Comparison of ENCODE assay signal across 21 cellular contexts in genomic region chr3:14278799-14279705, GRCh38.
DNase-seq lines count a peak whose midpoint lies in the region; ATAC-seq, FAIRE-seq and TF ChIP-seq lines count a peak whose summit lies in the region.
"Had no signal": no experiment of that assay in that cellular context is flagged by ENCODE, and none has a peak within 500 bp of the region (broad histone marks: within the 10 kb centered on the region; RNA-seq: fewer than 3 reads in every experiment).

No MANE protein-coding gene starts in this region.

- H4K20me1 ChIP-seq in HepG2 (ENCODE audit: insufficient read depth, low read length), result no peaks in the 10 kb centered on the region

- CTCF ChIA-PET in HepG2 (lab: Yijun Ruan, JAX; ENCODE audit: low intra/inter-chr PET ratio, low total read pairs), result no interaction called here

- H3K4me1 ChIP-seq in HepG2 (ENCODE audit: insufficient read depth, low read length), result no peaks in the 10 kb centered on the region
- no peaks in the 10 kb centered on the region for H3K4me1 ChIP-seq in right lobe of liver
- H3K4me1 ChIP-seq: prostate gland, vagina had no signal

- H3K27ac Mint-ChIP-seq in natural killer cell, result no peak overlapping the region
- H3K27ac Mint-ChIP-seq: activated CD4-positive, alpha-beta T cell treated with anti-CD3 and anti-CD28 coated beads, Interleukin-2, amount 10 ng/mL, durations not matched to agents 24 days and 14 days; activated naive CD8-positive, alpha-beta T cell; T-helper 2 cell treated with Interferon-gamma antibody and Interleukin-4, amounts not matched to agents 5 μg/mL and 100 μg/mL, for 36 hours had no signal

- intact Hi-C loops in HepG2 (cut with micrococcal nuclease; ENCODE audit: unreplicated experiment) (no loop called here), right lobe of liver (cut with DNase I) (no loop called here), natural killer cell (cut with micrococcal nuclease) (no loop called here)

- H3K27ac ChIP-seq in HepG2 (ENCODE audit: extremely low read length, insufficient read depth, low read length), result no peak overlapping the region
- no peak overlapping the region for H3K27ac ChIP-seq in right lobe of liver
- H3K27ac ChIP-seq: prostate gland, vagina had no signal

- H3K79me2 ChIP-seq in HepG2 (ENCODE audit: insufficient read depth, low read length), result no peaks in the 10 kb centered on the region

- no peak overlapping the region for H3K4me3 Mint-ChIP-seq in natural killer cell
- H3K4me3 Mint-ChIP-seq: activated CD4-positive, alpha-beta T cell treated with anti-CD3 and anti-CD28 coated beads, Interleukin-2, amount 10 ng/mL, durations not matched to agents 24 days and 14 days; activated naive CD8-positive, alpha-beta T cell; stimulated activated naive CD8-positive, alpha-beta T cell treated with anti-CD3 and anti-CD28 coated beads, Interleukin-15, amount 100 ng/mL, for 72 hours; T-helper 2 cell treated with Interferon-gamma antibody and Interleukin-4, amounts not matched to agents 5 μg/mL and 100 μg/mL, for 36 hours had no signal

- H3K9ac ChIP-seq in HepG2 (ENCODE audit: insufficient read depth, low read depth, low read length), result no peak overlapping the region

- no peak for DNase-seq in HepG2 (ENCODE audit: low spot score)
- DNase-seq in right lobe of liver, result no peak
- peak; percentile 19 for DNase-seq in OCI-M1 (lab: John Stamatoyannopoulos, UW)
- DNase-seq in fibroblast of the aortic adventitia (ENCODE audit: low read depth), result peak; percentile 25
- DNase-seq in SHP77 (lab: John Stamatoyannopoulos, UW), result no peak
- DNase-seq in natural killer cell, result no peak
- DNase-seq in NCI-H2081 treated with DMSO at 0.1 percent for 48 hours (lab: John Stamatoyannopoulos, UW), result no peak
- DNase-seq: activated CD4-positive, alpha-beta T cell treated with anti-CD3 and anti-CD28 coated beads, Interleukin-2, amount 10 ng/mL, durations not matched to agents 24 days and 14 days; activated T-cell treated with anti-CD3 and anti-CD28 coated beads for 4 hours; COR-L47; effector CD4-positive, alpha-beta T cell; naive B cell; NCI-H187; Right ventricle myocardium superior; stimulated activated CD4-positive, alpha-beta T cell treated with anti-CD3 and anti-CD28 coated beads, Interleukin-15, amount 100 ng/mL, for 24 hours; stimulated activated naive CD8-positive, alpha-beta T cell treated with anti-CD3 and anti-CD28 coated beads, Interleukin-15, amount 100 ng/mL, for 72 hours had no signal

- no peaks in the 10 kb centered on the region for H3K36me3 ChIP-seq in HepG2 (replicated peaks in 1 of 2; ENCODE audit: control insufficient read depth in 1 of 2, insufficient read depth in 2 of 2, low read length in 2 of 2)
- no peaks in the 10 kb centered on the region for H3K36me3 ChIP-seq in right lobe of liver
- H3K36me3 ChIP-seq: prostate gland, vagina had no signal

- BruUV-seq in HepG2 (replicated peaks; lab: Mats Ljungman, UMichigan), result no TSS peak

- H3K36me3 Mint-ChIP-seq in natural killer cell, result no peaks in the 10 kb centered on the region
- H3K36me3 Mint-ChIP-seq: activated naive CD8-positive, alpha-beta T cell; naive B cell had no signal

- no peak overlapping the region for H2AFZ ChIP-seq in HepG2 (ENCODE audit: low read length)

- peaks cover 2 to 12% of the 10 kb centered on the region in 2 experiments; a peak in 3 of 5 replicates for H3K27me3 ChIP-seq in HepG2 (ENCODE audit: control insufficient read depth in 1 of 2, insufficient read depth in 2 of 2, low read length in 2 of 2)
- no peaks in the 10 kb centered on the region for H3K27me3 ChIP-seq in right lobe of liver
- H3K27me3 ChIP-seq: vagina had no signal

- no peak overlapping the region for H3K4me2 ChIP-seq in HepG2 (ENCODE audit: low read depth, low read length)

- H3K9me3 ChIP-seq in HepG2 (ENCODE audit: low read length) (no peaks in the 10 kb centered on the region), right lobe of liver (no peaks in the 10 kb centered on the region)
- H3K9me3 ChIP-seq: prostate gland, vagina had no signal

- no peaks in the 10 kb centered on the region for H3K27me3 Mint-ChIP-seq in natural killer cell (ENCODE audit: low read depth in 2 of 2)
- H3K27me3 Mint-ChIP-seq: stimulated activated naive CD8-positive, alpha-beta T cell treated with anti-CD3 and anti-CD28 coated beads, Interleukin-15, amount 100 ng/mL, for 72 hours had no signal

- FAIRE-seq in HepG2 (lab: Jason Lieb, UNC), result no peak

- no peak for TF ChIP-seq RAD21 in HepG2 (CRISPR knock-in tag; IDR thresholded peaks at IDR 0.05)

- H3K4me3 ChIP-seq in HepG2 (replicated peaks in 1 of 3; ENCODE audit: insufficient read depth in 1 of 3, low read depth in 2 of 3, low read length in 3 of 3) (no peak overlapping the region), right lobe of liver (no peak overlapping the region), fibroblast of the aortic adventitia (ENCODE audit: low read depth, low read length) (no peak overlapping the region)
- H3K4me3 ChIP-seq: prostate gland, vagina had no signal

- POLR2A ChIA-PET in HepG2 (lab: Yijun Ruan, JAX), result no interaction called here

- TF ChIP-seq EP300 in HepG2 (IDR thresholded peaks at IDR 0.05; ENCODE audit: low read depth in 2 of 2, low read length in 2 of 2) (no peak), HepG2 (CRISPR knock-in tag; IDR thresholded peaks at IDR 0.05; ENCODE audit: borderline replicate concordance) (no peak)

- ATAC-seq in HepG2 (no peak; the same call in 2 of the 3 replicates), right lobe of liver (no peak), natural killer cell (no peak), GM18505 (IDR thresholded peaks at IDR 0.05; ENCODE audit: unreplicated experiment) (no peak)
- ATAC-seq: stimulated activated naive CD8-positive, alpha-beta T cell treated with anti-CD3 and anti-CD28 coated beads, Interleukin-15, amount 100 ng/mL, for 72 hours had no signal

- no peaks in the 10 kb centered on the region for H3K4me1 Mint-ChIP-seq in natural killer cell
- H3K4me1 Mint-ChIP-seq: activated CD4-positive, alpha-beta T cell treated with anti-CD3 and anti-CD28 coated beads, Interleukin-2, amount 10 ng/mL, durations not matched to agents 24 days and 14 days; naive B cell; stimulated activated naive CD8-positive, alpha-beta T cell treated with anti-CD3 and anti-CD28 coated beads, Interleukin-15, amount 100 ng/mL, for 72 hours had no signal

- peak; percentile 32; the same call in 1 of the 2 replicates for TF ChIP-seq CTCF in HepG2 (CRISPR knock-in tag; IDR thresholded peaks at IDR 0.05)
- no peak for TF ChIP-seq CTCF in right lobe of liver (IDR thresholded peaks at IDR 0.05)
- TF ChIP-seq CTCF in fibroblast of the aortic adventitia (IDR thresholded peaks at IDR 0.05; ENCODE audit: insufficient read depth, low read length), result no peak
- no peak for TF ChIP-seq CTCF in natural killer cell (IDR thresholded peaks at IDR 0.05)

- WGBS in HepG2 (ENCODE audit: low lambda C conversion rate), result 2% methylated on average over 9 of the region's 13 CpGs
- 25% methylated on average over 6 of the region's 13 CpGs for WGBS in right lobe of liver (ENCODE audit: insufficient coverage, low coverage, low lambda C conversion rate, missing lambda C conversion rate)

- H3K9me3 Mint-ChIP-seq in natural killer cell, result no peaks in the 10 kb centered on the region
- H3K9me3 Mint-ChIP-seq: activated CD4-positive, alpha-beta T cell treated with anti-CD3 and anti-CD28 coated beads, Interleukin-2, amount 10 ng/mL, durations not matched to agents 24 days and 14 days; naive B cell; stimulated activated naive CD8-positive, alpha-beta T cell treated with anti-CD3 and anti-CD28 coated beads, Interleukin-15, amount 100 ng/mL, for 72 hours; T-helper 2 cell treated with Interferon-gamma antibody and Interleukin-4, amounts not matched to agents 5 μg/mL and 100 μg/mL, for 36 hours had no signal

- no peak for TF ChIP-seq POLR2A in HepG2 (IDR thresholded peaks at IDR 0.05; ENCODE audit: insufficient read depth in 1 of 2, low read depth in 2 of 2, low read length in 2 of 2)
- TF ChIP-seq POLR2A in right lobe of liver (IDR thresholded peaks at IDR 0.05), result no peak
- no peak for TF ChIP-seq POLR2A in GM18505 (IDR thresholded peaks at IDR 0.05; ENCODE audit: borderline replicate concordance, extremely low read depth, insufficient read depth, insufficient read length)

- in situ Hi-C loops in HepG2 (cut with HindIII; ENCODE audit: extremely low pct_ligation_motif_present, low pct_unique_long_range_greater_than_20kb), result no loop called here

TF ChIP-seq in HepG2, 621 proteins besides CTCF, POLR2A, EP300 and RAD21 (continues in another document):
- TF ChIP-seq MAFK (conservative IDR thresholded peaks at IDR 0.05 in 1 of 2, IDR thresholded peaks at IDR 0.05 in 1 of 2; ENCODE audit: low read length in 2 of 2), result peak; percentile 61 to 85
- no peak for TF ChIP-seq ARID3A (IDR thresholded peaks at IDR 0.05; ENCODE audit: low read depth, low read length)
- no peak for TF ChIP-seq ZNF713 (CRISPR knock-in tag; IDR thresholded peaks at IDR 0.05)
- TF ChIP-seq KDM5A (IDR thresholded peaks at IDR 0.05; ENCODE audit: borderline replicate concordance, low read length), result no peak
- no peak for TF ChIP-seq FOXM1 (CRISPR knock-in tag; IDR thresholded peaks at IDR 0.05)
- no peak for TF ChIP-seq ZNF275 (CRISPR knock-in tag; IDR thresholded peaks at IDR 0.05; ENCODE audit: borderline replicate concordance)
- TF ChIP-seq MEF2D (CRISPR knock-in tag; IDR thresholded peaks at IDR 0.05), result no peak
- peak; percentile 75 for TF ChIP-seq MAFF (IDR thresholded peaks at IDR 0.05; ENCODE audit: low read depth, low read length)
- no peak for TF ChIP-seq MXD4 (CRISPR knock-in tag; IDR thresholded peaks at IDR 0.05)

Comparison
In these comparisons a context has a peak if more than half of its experiments do, and no peak if none do; other contexts are left out.
1. DNase-seq: peak in OCI-M1 (single experiment) and fibroblast of the aortic adventitia (single experiment); none in HepG2 (single experiment), right lobe of liver (0 of 3), SHP77 (0 of 2), natural killer cell (single experiment) and NCI-H2081 treated with DMSO at 0.1 percent for 48 hours (single experiment).